ENCODE assay signal across 19 cellular contexts in genomic region chr1:222547944-222548671, GRCh38. TPM values are rescaled to one million over a fixed set of nuclear protein-coding genes. Genes with fewer than 3 reads are reported as not detected.
DNase-seq lines count a peak whose midpoint lies in the region; ATAC-seq, FAIRE-seq and TF ChIP-seq lines count a peak whose summit lies in the region.
"Had no signal": no experiment of that assay in that cellular context is flagged by ENCODE, and none has a peak within 500 bp of the region (broad histone marks: within the 10 kb centered on the region; RNA-seq: fewer than 3 reads in every experiment).

Gene HHIPL2, minus strand, starts transcription at chr1:222548104. Its CDS starts 60 bp downstream, at chr1:222548044.

- H3K4me1 Mint-ChIP-seq in nephron progenitor cell: peaks cover 44% of the 10 kb centered on the region
- no peaks in the 10 kb centered on the region for H3K4me1 Mint-ChIP-seq in T-helper 17 cell
- H3K4me1 Mint-ChIP-seq: activated CD4-positive, alpha-beta T cell treated with anti-CD3 and anti-CD28 coated beads, Interleukin-2, amount 10 ng/mL, durations not matched to agents 7 days and 5 days had no signal

- H3K56ac ChIP-seq in IMR-90 (ENCODE audit: extremely low read depth, insufficient read depth, low read length): no peak within 1 kb of the TSS
- no peak within 1 kb of the TSS for H3K56ac ChIP-seq in H1 (replicated peaks; ENCODE audit: insufficient read length, low read depth, low read length)

- BruUV-seq in IMR-90 (replicated peaks; lab: Mats Ljungman, UMichigan): no TSS peak

- H2BK20ac ChIP-seq in IMR-90 (ENCODE audit: low read depth, low read length) (no peak within 1 kb of the TSS), H1 (ENCODE audit: low read length) (no peak within 1 kb of the TSS)

- peaks cover 5% of the 10 kb centered on the region for H3K9me3 Mint-ChIP-seq in nephron progenitor cell
- H3K9me3 Mint-ChIP-seq: activated CD4-positive, alpha-beta T cell treated with anti-CD3 and anti-CD28 coated beads, Interleukin-2, amount 10 ng/mL, durations not matched to agents 7 days and 5 days had no signal

- ATAC-seq in IMR-90 (ENCODE audit: low read depth) (no peak), T-helper 17 cell (no peak), Right ventricle myocardium superior (ENCODE audit: poor library complexity) (no peak)
- ATAC-seq: gastrocnemius medialis had no signal

- H2AFZ ChIP-seq in IMR-90 (replicated peaks; ENCODE audit: low read length, poor library complexity): peak within 1 kb of the TSS; percentile 61
- peak within 1 kb of the TSS; percentile 8; the same call in 1 of the 2 replicates for H2AFZ ChIP-seq in H1 (ENCODE audit: low read length)

- H3K36me3 ChIP-seq in IMR-90 (ENCODE audit: control insufficient read depth, insufficient read depth, low read length) (no peaks in the 10 kb centered on the region), H1 (ENCODE audit: control insufficient read depth in 2 of 4, insufficient read depth in 4 of 4, low read length in 3 of 4) (no peaks in the 10 kb centered on the region)
- H3K36me3 ChIP-seq: gastrocnemius medialis had no signal

- H4K8ac ChIP-seq in IMR-90 (ENCODE audit: low read depth in 2 of 2, low read length in 2 of 2): no peak within 1 kb of the TSS
- no peak within 1 kb of the TSS for H4K8ac ChIP-seq in H1 (ENCODE audit: extremely low read depth, insufficient read depth, low read length)

- POLR2A ChIA-PET in IMR-90 (lab: Charles Lee; ENCODE audit: unreplicated experiment) (no interaction called here), H1 (lab: Charles Lee; ENCODE audit: partially characterized antibody) (no interaction called here), HEK293T (lab: Yijun Ruan, JAX) (no interaction called here)

- peak within 1 kb of the TSS; percentile 66 for H2AK9ac ChIP-seq in IMR-90 (replicated peaks; ENCODE audit: low read depth, low read length, poor library complexity)

- H3K18ac ChIP-seq in IMR-90 (ENCODE audit: low read depth, low read length): no peak within 1 kb of the TSS; the same call in 1 of the 2 replicates
- H3K18ac ChIP-seq in H1 (ENCODE audit: extremely low read depth, low read length): no peak within 1 kb of the TSS; the same call in 1 of the 2 replicates

- H3K4me3 ChIP-seq in IMR-90 (ENCODE audit: insufficient read depth, low read depth, low read length) (no peak within 1 kb of the TSS), H1 (ENCODE audit: extremely low read depth in 1 of 4, insufficient read depth in 2 of 4, low read depth in 3 of 4, low read length in 4 of 4) (no peak within 1 kb of the TSS)
- H3K4me3 ChIP-seq: gastrocnemius medialis had no signal

- DNase-seq in Caki2 (ENCODE audit: low read depth) (peak; percentile 54), IMR-90 (no peak), H1 (ENCODE audit: low read depth in 1 of 2, low spot score in 2 of 2) (no peak), nephron progenitor cell (no peak), T-helper 17 cell (no peak), Right ventricle myocardium superior (no peak), HEK293T (ENCODE audit: extremely low spot score) (no peak), ACHN (no peak)
- DNase-seq: activated CD4-positive, alpha-beta T cell treated with anti-CD3 and anti-CD28 coated beads, Interleukin-2, amount 10 ng/mL, durations not matched to agents 7 days and 5 days; activated T-cell treated with anti-CD3 and anti-CD28 coated beads, Interleukin-2, amount 50 U/mL, for 48 hours; DND-41; gastrocnemius medialis; midbrain; NCI-H1105 treated with DMSO at 0.1 percent for 48 hours; NCI-H510A; small intestine; stimulated activated naive CD4-positive, alpha-beta T cell treated with Interleukin-2 at 50 U/mL for 16 hours had no signal

- H3K27me3 ChIP-seq in IMR-90 (ENCODE audit: control insufficient read depth, insufficient read depth, low read length): no peaks in the 10 kb centered on the region
- no peaks in the 10 kb centered on the region for H3K27me3 ChIP-seq in H1 (replicated peaks in 1 of 4; ENCODE audit: control insufficient read depth in 3 of 4, extremely low read depth in 1 of 4, insufficient read depth in 3 of 4, low read length in 3 of 4)

- H2BK15ac ChIP-seq in IMR-90 (ENCODE audit: low read depth, low read length) (no peak within 1 kb of the TSS), H1 (ENCODE audit: low read length) (no peak within 1 kb of the TSS)

- WGBS in IMR-90 (ENCODE audit: extremely low coverage in 2 of 2, insufficient read length in 1 of 2), 2 experiments: 60% methylated on average over 1 of the region's 8 CpGs; no CpG with 5 or more reads in 1 of the 2 experiments
- 80% methylated on average over 8 of the region's 8 CpGs; no CpG with 5 or more reads in 1 of the 2 experiments for WGBS in H1 (ENCODE audit: extremely low coverage in 1 of 2, insufficient coverage in 1 of 2, insufficient read length in 1 of 2, insufficient replicate concordance in 2 of 2, low coverage in 1 of 2, low lambda C conversion rate in 2 of 2, missing lambda C conversion rate in 1 of 2), 2 experiments

- no peaks in the 10 kb centered on the region for H3K23me2 ChIP-seq in H1 (ENCODE audit: low read depth, low read length)

- TF ChIP-seq RAD21 in IMR-90 (IDR thresholded peaks at IDR 0.05; ENCODE audit: low read length): no peak
- no peak for TF ChIP-seq RAD21 in H1 (IDR thresholded peaks at IDR 0.05 in 1 of 2, conservative IDR thresholded peaks at IDR 0.05 in 1 of 2; ENCODE audit: low read depth in 2 of 2, low read length in 2 of 2)

- FAIRE-seq in H1 (lab: Jason Lieb, UNC): no peak
- FAIRE-seq: small intestine had no signal

- H3K9me3 ChIP-seq in IMR-90 (ENCODE audit: control insufficient read depth, insufficient read depth, low read length) (no peaks in the 10 kb centered on the region), H1 (ENCODE audit: insufficient read depth in 2 of 2, low read depth in 1 of 2, low read length in 1 of 2) (no peaks in the 10 kb centered on the region), T-helper 17 cell (ENCODE audit: control insufficient read depth, low read length, poor library complexity, severe bottlenecking) (no peaks in the 10 kb centered on the region)
- H3K9me3 ChIP-seq: gastrocnemius medialis had no signal

- H3K27me3 Mint-ChIP-seq in nephron progenitor cell (ENCODE audit: low read depth, poor library complexity): peaks cover 3% of the 10 kb centered on the region
- H3K27me3 Mint-ChIP-seq in T-helper 17 cell: peaks cover 25% of the 10 kb centered on the region

- H3K36me3 Mint-ChIP-seq in nephron progenitor cell (ENCODE audit: low read depth) (peaks cover 5% of the 10 kb centered on the region), T-helper 17 cell (ENCODE audit: low read depth) (no peaks in the 10 kb centered on the region)
- H3K36me3 Mint-ChIP-seq: IgD-negative memory B cell had no signal

- H4K20me1 ChIP-seq in IMR-90 (ENCODE audit: insufficient read depth, low read length): no peaks in the 10 kb centered on the region
- H4K20me1 ChIP-seq in H1 (replicated peaks in 1 of 2; ENCODE audit: control insufficient read depth in 1 of 2, insufficient read depth in 2 of 2, low read length in 2 of 2): no peaks in the 10 kb centered on the region

- H3K4me2 ChIP-seq in IMR-90 (ENCODE audit: low read depth, low read length): no peak within 1 kb of the TSS
- no peak within 1 kb of the TSS for H3K4me2 ChIP-seq in H1 (ENCODE audit: insufficient read depth in 1 of 2, low read depth in 2 of 2, low read length in 2 of 2)

- H4K5ac ChIP-seq in IMR-90 (ENCODE audit: low read depth, low read length) (no peak within 1 kb of the TSS), H1 (ENCODE audit: insufficient read length, low read depth, low read length) (no peak within 1 kb of the TSS)

- TF ChIP-seq EP300 in H1 (IDR thresholded peaks at IDR 0.05; ENCODE audit: borderline replicate concordance in 1 of 2, low read depth in 2 of 2, low read length in 2 of 2): no peak

- no peak within 1 kb of the TSS for H4K91ac ChIP-seq in IMR-90 (ENCODE audit: insufficient read depth, low read depth, low read length)
- H4K91ac ChIP-seq in H1 (replicated peaks; ENCODE audit: insufficient read length, low read length): no peak within 1 kb of the TSS

- H2AK5ac ChIP-seq in IMR-90 (ENCODE audit: low read depth, low read length): peak within 1 kb of the TSS; percentile 1; the same call in 1 of the 2 replicates
- no peak within 1 kb of the TSS for H2AK5ac ChIP-seq in H1 (ENCODE audit: low read depth, low read length)

- CTCF ChIA-PET in IMR-90 (lab: Yijun Ruan, JAX): interaction anchor here (0.7 kb wide), 1 partner anchor 231 kb away, joined by 3 read pairs; no protein-coding TSS in a partner anchor
- CTCF ChIA-PET in H1 (lab: Charles Lee; ENCODE audit: partially characterized antibody): interaction anchor here (0.5 to 3.0 kb wide), 4 partner anchors 11 to 30 kb away, joined by 3 to 20 read pairs (median 6); no protein-coding TSS in a partner anchor
- CTCF ChIA-PET in HEK293T (lab: Yijun Ruan, JAX): no interaction called here

- H3K9ac ChIP-seq in IMR-90 (ENCODE audit: low read depth, low read length): no peak within 1 kb of the TSS
- H3K9ac ChIP-seq in H1 (replicated peaks in 1 of 4; ENCODE audit: extremely low read depth in 1 of 4, low read depth in 3 of 4, low read length in 3 of 4): no peak within 1 kb of the TSS; a peak in 1 of 7 replicates

- H3K23ac ChIP-seq in IMR-90 (ENCODE audit: low read depth, low read length) (no peak within 1 kb of the TSS), H1 (ENCODE audit: insufficient read length) (no peak within 1 kb of the TSS)

- H3K4ac ChIP-seq in IMR-90 (ENCODE audit: low read depth, low read length): no peak within 1 kb of the TSS
- H3K4ac ChIP-seq in H1 (replicated peaks; ENCODE audit: insufficient read length, low read depth, low read length): no peak within 1 kb of the TSS

- no peak within 1 kb of the TSS for H2BK12ac ChIP-seq in H1 (ENCODE audit: low read depth, low read length)

- no peaks in the 10 kb centered on the region for H3K9me1 ChIP-seq in IMR-90 (ENCODE audit: insufficient read depth, low read length)

- in situ Hi-C loops in Caki2 (cut with HindIII; ENCODE audit: low pct_unique_long_range_greater_than_20kb, low sequenced_read_pairs) (no loop called here), IMR-90 (cut with MboI; ENCODE audit: low sequenced_read_pairs) (no loop called here), ACHN (cut with HindIII; ENCODE audit: low pct_ligation_motif_present, low pct_unique_long_range_greater_than_20kb, low sequenced_read_pairs) (no loop called here)

- H2BK5ac ChIP-seq in IMR-90 (ENCODE audit: low read depth, low read length, poor library complexity, severe bottlenecking) (no peak within 1 kb of the TSS), H1 (ENCODE audit: low read depth, low read length) (no peak within 1 kb of the TSS)

- H3K4me3 Mint-ChIP-seq in nephron progenitor cell: peak within 1 kb of the TSS; percentile 67
- H3K4me3 Mint-ChIP-seq in T-helper 17 cell: no peak within 1 kb of the TSS
- H3K4me3 Mint-ChIP-seq: activated CD4-positive, alpha-beta T cell treated with anti-CD3 and anti-CD28 coated beads, Interleukin-2, amount 10 ng/mL, durations not matched to agents 7 days and 5 days; IgD-negative memory B cell had no signal

- TF ChIP-seq CTCF in IMR-90 (conservative IDR thresholded peaks at IDR 0.05; ENCODE audit: low read depth, low read length) (no peak), H1 (IDR thresholded peaks at IDR 0.05; ENCODE audit: control extremely low read depth in 1 of 3, insufficient read depth in 1 of 3, low read depth in 1 of 3, low read length in 3 of 3) (no peak), nephron progenitor cell (IDR thresholded peaks at IDR 0.05) (no peak)

- intact Hi-C loops in IMR-90 (cut with micrococcal nuclease) (loop anchor here (2.0 kb wide), 1 partner anchor 71 kb away; the partner anchor contains the start of gene MIA3), Right ventricle myocardium superior (cut with DNase I) (no loop called here)

- H3K27ac ChIP-seq in IMR-90 (ENCODE audit: insufficient read depth, low read length) (no peak within 1 kb of the TSS; the same call in 1 of the 2 replicates), H1 (ENCODE audit: low read depth, low read length) (no peak within 1 kb of the TSS)
- H3K27ac ChIP-seq: gastrocnemius medialis had no signal

- TF ChIP-seq POLR2A in IMR-90 (IDR thresholded peaks at IDR 0.05; ENCODE audit: low read depth, low read length) (no peak), H1 (IDR thresholded peaks at IDR 0.05; ENCODE audit: control extremely low read depth in 1 of 2, low read depth in 2 of 2, low read length in 2 of 2) (no peak)

- no peaks in the 10 kb centered on the region for H3K79me2 ChIP-seq in H1 (ENCODE audit: control insufficient read depth in 1 of 2, insufficient read depth in 2 of 2, low read length in 2 of 2)

- dilution Hi-C loops in IMR-90 (cut with HindIII; ENCODE audit: low sequenced_read_pairs, unreplicated experiment): no loop called here

- H3K4me1 ChIP-seq in IMR-90 (ENCODE audit: control insufficient read depth, insufficient read depth, low read length) (peaks cover 5% of the 10 kb centered on the region; the same call in 1 of the 2 replicates), H1 (replicated peaks in 1 of 4; ENCODE audit: control insufficient read depth in 3 of 4, insufficient read depth in 4 of 4, low read length in 3 of 4) (no peaks in the 10 kb centered on the region; a peak in 1 of 7 replicates)
- H3K4me1 ChIP-seq: gastrocnemius medialis had no signal

- H2BK120ac ChIP-seq in IMR-90 (ENCODE audit: low read depth, low read length) (no peak within 1 kb of the TSS), H1 (replicated peaks; ENCODE audit: low read depth, low read length) (no peak within 1 kb of the TSS)

- H3K14ac ChIP-seq in IMR-90 (replicated peaks; ENCODE audit: low read depth, low read length) (no peak within 1 kb of the TSS), H1 (ENCODE audit: insufficient read length) (no peak within 1 kb of the TSS)

- H3K27ac Mint-ChIP-seq in nephron progenitor cell (peak within 1 kb of the TSS; percentile 97), T-helper 17 cell (no peak within 1 kb of the TSS)
- H3K27ac Mint-ChIP-seq: activated CD4-positive, alpha-beta T cell treated with anti-CD3 and anti-CD28 coated beads, Interleukin-2, amount 10 ng/mL, durations not matched to agents 7 days and 5 days had no signal

- H3K79me1 ChIP-seq in IMR-90 (ENCODE audit: low read depth in 1 of 2, low read length in 2 of 2) (no peaks in the 10 kb centered on the region), H1 (ENCODE audit: low read depth, low read length) (no peaks in the 10 kb centered on the region)

RNA-seq across cellular contexts. Expression of gene HHIPL2, which starts in this region (rescaled TPM):
- total RNA-seq in Caki2 (2014; rRNA removed; shearing (Covaris generic); ENCODE audit: low replicate concordance): 7.4 and 11.3 TPM in 2 replicates
- under 0.01 TPM in 1 of 2 replicates, not detected in the other for total RNA-seq in IMR-90 (2012; rRNA removed)
- polyA plus RNA-seq in IMR-90 (2012; rRNA removed): 0.12 and 0.17 TPM in 2 replicates
- polyA plus RNA-seq in IMR-90 (2012; cell fraction: cytosol; rRNA removed): 0.02 and 0.29 TPM in 2 replicates
- 0.41 and 2.6 TPM in 2 replicates for polyA plus RNA-seq in IMR-90 (2012; cell fraction: nucleus; rRNA removed; ENCODE audit: low replicate concordance)
- total RNA-seq in H1 (2021; fragmentation: NEBNext Ultra II Directional; extraction: Animal tissue kit (Norgen Biotek cat#: 25700)): not detected in 2 replicates
- 0.08 TPM in 2 replicates for polyA plus RNA-seq in H1 (2011; rRNA removed)
- 0.12 TPM for polyA plus RNA-seq in H1 (2011; cell fraction: cytosol; rRNA removed)
- polyA plus RNA-seq in H1 (2011; cell fraction: nucleus; rRNA removed): 0.67 TPM
- 0.17 to 0.31 TPM (median 0.29 TPM) in 3 of 4 replicates, not detected in the other for polyA plus RNA-seq in H1 (2012, experiment 1 of 2)
- not detected for polyA plus RNA-seq in H1 (2012, experiment 2 of 2)
- 0.24 TPM for polyA plus RNA-seq in H1 (2013, experiment 1 of 2)
- polyA plus RNA-seq in H1 (2013, experiment 2 of 2): 0.06 TPM
- not detected in 2 replicates for polyA minus RNA-seq in H1 (2011; rRNA and poly(A)+ RNA removed)
- not detected for polyA minus RNA-seq in H1 (2011; cell fraction: cytosol; rRNA and poly(A)+ RNA removed)
- 1.7 TPM for polyA minus RNA-seq in H1 (2011; cell fraction: nucleus; rRNA and poly(A)+ RNA removed)
- total RNA-seq in T-helper 17 cell: under 1 TPM; 0.27 to 0.39 TPM
- total RNA-seq in Right ventricle myocardium superior: not detected
- total RNA-seq: gastrocnemius medialis; T-helper 2 cell treated with Interferon-gamma antibody and Interleukin-4, amounts not matched to agents 100 ng/mL and 5 ng/mL, for 36 hours had no signal
- polyA plus RNA-seq: IgD-negative memory B cell had no signal
